ENCODE assay signal across 1 cellular context in the genomic region with DNA sequence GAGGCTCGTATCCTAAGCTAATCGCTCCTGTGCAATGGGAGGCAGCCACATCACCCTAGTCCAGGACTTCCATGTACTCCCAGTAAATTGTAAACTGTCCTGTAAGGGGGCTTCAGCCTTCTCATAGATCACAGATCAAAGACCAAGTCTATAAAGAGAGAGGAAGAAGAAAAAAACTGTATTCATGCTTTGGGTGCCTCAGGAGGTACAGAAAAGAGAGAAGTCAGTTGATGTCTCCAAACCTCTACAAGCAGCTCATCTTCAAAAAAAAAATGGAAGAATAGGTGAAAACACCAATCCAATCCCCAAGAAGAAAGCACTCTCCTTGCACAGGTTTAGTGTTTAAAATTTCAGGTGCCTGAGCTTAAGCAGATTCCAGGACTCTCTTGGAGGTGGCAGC.
TF ChIP-seq lines count a peak whose summit lies in the region.

No MANE protein-coding gene starts in this region.

TF ChIP-seq in HepG2, 621 proteins besides CTCF, POLR2A, EP300 and RAD21:
- no peak for TF ChIP-seq RBM22 (optimal IDR thresholded peaks at IDR 0.05; ENCODE audit: low read length)
- TF ChIP-seq NAIF1 (CRISPR knock-in tag; IDR thresholded peaks at IDR 0.05; ENCODE audit: borderline replicate concordance) = no peak
- TF ChIP-seq, protein P1, sequence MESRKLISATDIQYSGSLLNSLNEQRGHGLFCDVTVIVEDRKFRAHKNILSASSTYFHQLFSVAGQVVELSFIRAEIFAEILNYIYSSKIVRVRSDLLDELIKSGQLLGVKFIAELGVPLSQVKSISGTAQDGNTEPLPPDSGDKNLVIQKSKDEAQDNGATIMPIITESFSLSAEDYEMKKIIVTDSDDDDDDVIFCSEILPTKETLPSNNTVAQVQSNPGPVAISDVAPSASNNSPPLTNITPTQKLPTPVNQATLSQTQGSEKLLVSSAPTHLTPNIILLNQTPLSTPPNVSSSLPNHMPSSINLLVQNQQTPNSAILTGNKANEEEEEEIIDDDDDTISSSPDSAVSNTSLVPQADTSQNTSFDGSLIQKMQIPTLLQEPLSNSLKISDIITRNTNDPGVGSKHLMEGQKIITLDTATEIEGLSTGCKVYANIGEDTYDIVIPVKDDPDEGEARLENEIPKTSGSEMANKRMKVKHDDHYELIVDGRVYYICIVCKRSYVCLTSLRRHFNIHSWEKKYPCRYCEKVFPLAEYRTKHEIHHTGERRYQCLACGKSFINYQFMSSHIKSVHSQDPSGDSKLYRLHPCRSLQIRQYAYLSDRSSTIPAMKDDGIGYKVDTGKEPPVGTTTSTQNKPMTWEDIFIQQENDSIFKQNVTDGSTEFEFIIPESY (CRISPR knock-in tag; IDR thresholded peaks at IDR 0.05) = no peak
- no peak for TF ChIP-seq ARNTL (CRISPR knock-in tag; IDR thresholded peaks at IDR 0.05)
- no peak for TF ChIP-seq ZSCAN31 (CRISPR knock-in tag; IDR thresholded peaks at IDR 0.05; ENCODE audit: low read depth)
- TF ChIP-seq, protein P2, sequence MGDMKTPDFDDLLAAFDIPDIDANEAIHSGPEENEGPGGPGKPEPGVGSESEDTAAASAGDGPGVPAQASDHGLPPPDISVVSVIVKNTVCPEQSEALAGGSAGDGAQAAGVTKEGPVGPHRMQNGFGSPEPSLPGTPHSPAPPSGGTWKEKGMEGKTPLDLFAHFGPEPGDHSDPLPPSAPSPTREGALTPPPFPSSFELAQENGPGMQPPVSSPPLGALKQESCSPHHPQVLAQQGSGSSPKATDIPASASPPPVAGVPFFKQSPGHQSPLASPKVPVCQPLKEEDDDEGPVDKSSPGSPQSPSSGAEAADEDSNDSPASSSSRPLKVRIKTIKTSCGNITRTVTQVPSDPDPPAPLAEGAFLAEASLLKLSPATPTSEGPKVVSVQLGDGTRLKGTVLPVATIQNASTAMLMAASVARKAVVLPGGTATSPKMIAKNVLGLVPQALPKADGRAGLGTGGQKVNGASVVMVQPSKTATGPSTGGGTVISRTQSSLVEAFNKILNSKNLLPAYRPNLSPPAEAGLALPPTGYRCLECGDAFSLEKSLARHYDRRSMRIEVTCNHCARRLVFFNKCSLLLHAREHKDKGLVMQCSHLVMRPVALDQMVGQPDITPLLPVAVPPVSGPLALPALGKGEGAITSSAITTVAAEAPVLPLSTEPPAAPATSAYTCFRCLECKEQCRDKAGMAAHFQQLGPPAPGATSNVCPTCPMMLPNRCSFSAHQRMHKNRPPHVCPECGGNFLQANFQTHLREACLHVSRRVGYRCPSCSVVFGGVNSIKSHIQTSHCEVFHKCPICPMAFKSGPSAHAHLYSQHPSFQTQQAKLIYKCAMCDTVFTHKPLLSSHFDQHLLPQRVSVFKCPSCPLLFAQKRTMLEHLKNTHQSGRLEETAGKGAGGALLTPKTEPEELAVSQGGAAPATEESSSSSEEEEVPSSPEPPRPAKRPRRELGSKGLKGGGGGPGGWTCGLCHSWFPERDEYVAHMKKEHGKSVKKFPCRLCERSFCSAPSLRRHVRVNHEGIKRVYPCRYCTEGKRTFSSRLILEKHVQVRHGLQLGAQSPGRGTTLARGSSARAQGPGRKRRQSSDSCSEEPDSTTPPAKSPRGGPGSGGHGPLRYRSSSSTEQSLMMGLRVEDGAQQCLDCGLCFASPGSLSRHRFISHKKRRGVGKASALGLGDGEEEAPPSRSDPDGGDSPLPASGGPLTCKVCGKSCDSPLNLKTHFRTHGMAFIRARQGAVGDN (CRISPR knock-in tag; IDR thresholded peaks at IDR 0.05) = no peak
- TF ChIP-seq NKX3-1 (CRISPR knock-in tag; IDR thresholded peaks at IDR 0.05) = no peak
- TF ChIP-seq FOXC1 (CRISPR knock-in tag; IDR thresholded peaks at IDR 0.05; ENCODE audit: borderline replicate concordance) = no peak
- TF ChIP-seq RXRB (CRISPR knock-in tag; IDR thresholded peaks at IDR 0.05; ENCODE audit: borderline replicate concordance) = no peak
- no peak for TF ChIP-seq PCBP2 (optimal IDR thresholded peaks at IDR 0.05; ENCODE audit: low read depth, low read length, poor library complexity, severe bottlenecking)
- TF ChIP-seq SNAI1 (CRISPR knock-in tag; IDR thresholded peaks at IDR 0.05; ENCODE audit: borderline replicate concordance) = no peak
- TF ChIP-seq, protein P3, sequence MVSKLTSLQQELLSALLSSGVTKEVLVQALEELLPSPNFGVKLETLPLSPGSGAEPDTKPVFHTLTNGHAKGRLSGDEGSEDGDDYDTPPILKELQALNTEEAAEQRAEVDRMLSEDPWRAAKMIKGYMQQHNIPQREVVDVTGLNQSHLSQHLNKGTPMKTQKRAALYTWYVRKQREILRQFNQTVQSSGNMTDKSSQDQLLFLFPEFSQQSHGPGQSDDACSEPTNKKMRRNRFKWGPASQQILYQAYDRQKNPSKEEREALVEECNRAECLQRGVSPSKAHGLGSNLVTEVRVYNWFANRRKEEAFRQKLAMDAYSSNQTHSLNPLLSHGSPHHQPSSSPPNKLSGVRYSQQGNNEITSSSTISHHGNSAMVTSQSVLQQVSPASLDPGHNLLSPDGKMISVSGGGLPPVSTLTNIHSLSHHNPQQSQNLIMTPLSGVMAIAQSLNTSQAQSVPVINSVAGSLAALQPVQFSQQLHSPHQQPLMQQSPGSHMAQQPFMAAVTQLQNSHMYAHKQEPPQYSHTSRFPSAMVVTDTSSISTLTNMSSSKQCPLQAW (CRISPR knock-in tag; IDR thresholded peaks at IDR 0.05) = no peak
- TF ChIP-seq NFKBIZ (CRISPR knock-in tag; IDR thresholded peaks at IDR 0.05) = no peak
- no peak for TF ChIP-seq ZNF430 (CRISPR knock-in tag; IDR thresholded peaks at IDR 0.05)
- TF ChIP-seq ZNF678 (CRISPR knock-in tag; IDR thresholded peaks at IDR 0.05) = no peak
